1 cellular context compared by ENCODE assay signal in genomic region chr7:100803398-100804161, GRCh38.
TF ChIP-seq lines count a peak whose summit lies in the region.

No MANE protein-coding gene starts in this region.

TF ChIP-seq in K562, 482 proteins besides CTCF, POLR2A, EP300 and RAD21 (continued from another document and continues in another):
- TF ChIP-seq SRSF7 (optimal IDR thresholded peaks at IDR 0.05; ENCODE audit: low read depth, low read length): no peak
- no peak for TF ChIP-seq PHTF2 (CRISPR knock-in tag; IDR thresholded peaks at IDR 0.05)
- no peak for TF ChIP-seq MEF2A (IDR thresholded peaks at IDR 0.05; ENCODE audit: control insufficient read depth, low read depth, low read length)
- TF ChIP-seq ZBTB17 (CRISPR knock-in tag; IDR thresholded peaks at IDR 0.05): no peak
- peak; percentile 72 for TF ChIP-seq EGR1 (conservative IDR thresholded peaks at IDR 0.05)
- TF ChIP-seq NRF1 (conservative IDR thresholded peaks at IDR 0.05 in 1 of 2, IDR thresholded peaks at IDR 0.05 in 1 of 2): peak; percentile 24 to 25; a peak in 1 of 4 replicates
- TF ChIP-seq AFF4 (CRISPR knock-in tag; IDR thresholded peaks at IDR 0.05): no peak
- no peak for TF ChIP-seq RUNX1 (IDR thresholded peaks at IDR 0.05; ENCODE audit: low read depth)
- TF ChIP-seq COPS2 (conservative IDR thresholded peaks at IDR 0.05): no peak
- no peak for TF ChIP-seq MLX (CRISPR knock-in tag; conservative IDR thresholded peaks at IDR 0.05)
- no peak for TF ChIP-seq PTTG1 (tag; IDR thresholded peaks at IDR 0.05; ENCODE audit: low read depth)
- TF ChIP-seq SETDB1 (IDR thresholded peaks at IDR 0.05; ENCODE audit: low read length): no peak
- 0 out of 4 replicates have a peak, but pooled peaks of 1 of the 2 experiments have one; percentile 74 for TF ChIP-seq CSDE1 (IDR thresholded peaks at IDR 0.05)
- TF ChIP-seq XRCC5 (IDR thresholded peaks at IDR 0.05; ENCODE audit: low read depth, low read length): no peak; the same call in 1 of the 2 replicates
- no peak for TF ChIP-seq PTBP1 (IDR thresholded peaks at IDR 0.05; ENCODE audit: low read depth, low read length)
- TF ChIP-seq KDM1A (IDR thresholded peaks at IDR 0.05): peak; percentile 76; a peak in 3 of 4 replicates
- TF ChIP-seq GTF2F1 (IDR thresholded peaks at IDR 0.05; ENCODE audit: low read depth, low read length): no peak
- TF ChIP-seq PURB (CRISPR knock-in tag; IDR thresholded peaks at IDR 0.05; ENCODE audit: low read depth): no peak
- no peak for TF ChIP-seq PML (IDR thresholded peaks at IDR 0.05; ENCODE audit: low read length)
- no peak for TF ChIP-seq CAMTA2 (CRISPR knock-in tag; conservative IDR thresholded peaks at IDR 0.05)
- TF ChIP-seq FOS (IDR thresholded peaks at IDR 0.05; ENCODE audit: extremely low read depth, insufficient read length): no peak
- TF ChIP-seq ZNF184 (CRISPR knock-in tag; IDR thresholded peaks at IDR 0.05): no peak
- no peak for TF ChIP-seq ZNF318 (IDR thresholded peaks at IDR 0.05; ENCODE audit: borderline replicate concordance in 1 of 2, low read depth in 1 of 2)
- no peak for TF ChIP-seq ZNF444 (CRISPR knock-in tag; IDR thresholded peaks at IDR 0.05)
- no peak for TF ChIP-seq ZNF3 (CRISPR knock-in tag; IDR thresholded peaks at IDR 0.05)
- no peak for TF ChIP-seq NELFE (IDR thresholded peaks at IDR 0.05; ENCODE audit: insufficient read depth, insufficient read length)
- no peak for TF ChIP-seq ZNF668 (CRISPR knock-in tag; IDR thresholded peaks at IDR 0.05)
- no peak for TF ChIP-seq SRSF3 (IDR thresholded peaks at IDR 0.05; ENCODE audit: insufficient read depth, low read length)
- no peak for TF ChIP-seq TAF9B (IDR thresholded peaks at IDR 0.05; ENCODE audit: partially characterized antibody)
- TF ChIP-seq MAFK (IDR thresholded peaks at IDR 0.05; ENCODE audit: low read length): no peak
- no peak for TF ChIP-seq CBX8 (IDR thresholded peaks at IDR 0.05; ENCODE audit: borderline replicate concordance, extremely low read depth, low read depth, low read length, poor library complexity, severe bottlenecking)
- peak; percentile 61; the same call in 1 of the 2 replicates for TF ChIP-seq CREB1 (IDR thresholded peaks at IDR 0.05)
- peak; percentile 78 for TF ChIP-seq CREB1 (CRISPR knock-in tag; IDR thresholded peaks at IDR 0.05)
- no peak for TF ChIP-seq CUX1 (CRISPR knock-in tag; IDR thresholded peaks at IDR 0.05)
- TF ChIP-seq ZNF134 (CRISPR knock-in tag; conservative IDR thresholded peaks at IDR 0.05): no peak
- TF ChIP-seq ZNF445 (CRISPR knock-in tag; IDR thresholded peaks at IDR 0.05; ENCODE audit: low read depth): no peak
- no peak for TF ChIP-seq ZBTB33 (CRISPR knock-in tag; IDR thresholded peaks at IDR 0.05)
- TF ChIP-seq GABPB2 (CRISPR knock-in tag; conservative IDR thresholded peaks at IDR 0.05): no peak
- TF ChIP-seq ARHGAP35 (IDR thresholded peaks at IDR 0.05; ENCODE audit: partially characterized antibody): no peak
- no peak for TF ChIP-seq ZBTB34 (CRISPR knock-in tag; IDR thresholded peaks at IDR 0.05)
- TF ChIP-seq ZNF584 (CRISPR knock-in tag; IDR thresholded peaks at IDR 0.05; ENCODE audit: low read depth): no peak
- no peak for TF ChIP-seq ATF7 (IDR thresholded peaks at IDR 0.05)
